In the genomic region with DNA sequence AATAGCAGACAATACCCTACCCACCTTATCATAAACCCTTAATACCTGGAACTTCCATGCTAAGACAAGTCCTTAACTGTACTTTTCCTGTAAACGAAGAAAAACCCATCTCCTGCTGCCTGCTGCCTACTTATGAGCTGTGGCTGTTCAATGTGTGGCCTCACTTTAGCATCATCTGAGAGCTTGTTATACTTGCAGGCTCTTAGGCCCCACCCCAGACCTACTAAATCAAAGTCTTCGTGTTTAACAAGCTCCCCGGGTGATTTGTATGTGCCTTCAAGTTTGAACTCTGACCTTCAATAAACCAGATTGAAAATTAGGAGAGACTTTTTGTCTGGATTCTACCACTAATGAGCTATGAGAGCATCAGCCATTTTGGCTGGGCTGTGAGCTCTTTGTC, we compare ENCODE assay signal across 34 cellular contexts.
"Had no signal": no experiment of that assay in that cellular context is flagged by ENCODE, and none has a peak within 500 bp of the region (broad histone marks: within the 10 kb centered on the region; RNA-seq: fewer than 3 reads in every experiment).

No MANE protein-coding gene starts in this region.

- DNase-seq: Karpas-422, Kasumi-1, KG1, MG63, MM.1S, MV-4-11, NCI-H1048, NCI-H1092, NCI-H1092 treated with DMSO at 0.1 percent for 48 hours, NCI-H1105, NCI-H1105 treated with DMSO at 0.1 percent for 48 hours, NCI-H1417, NCI-H1417 treated with DMSO at 0.1 percent for 48 hours, NCI-H1436, NCI-H1436 treated with DMSO at 0.1 percent for 48 hours, NCI-H146, NCI-H1694, NCI-H1694 treated with DMSO at 0.1 percent for 48 hours, NCI-H187, NCI-H187 treated with DMSO at 0.1 percent for 48 hours, NCI-H1930, NCI-H2029, NCI-H2029 treated with DMSO at 0.1 percent for 48 hours, NCI-H2081, NCI-H2081 treated with DMSO at 0.1 percent for 48 hours, NCI-H2107, NCI-H2171, NCI-H2171 treated with DMSO at 0.1 percent for 48 hours, NCI-H2227 treated with DMSO at 0.1 percent for 48 hours, NCI-H226, NCI-H345, NCI-H446, NCI-H446 treated with DMSO at 0.1 percent for 48 hours, NCI-H510A had no signal

- H3K36me3 ChIP-seq: MG63 had no signal

- H3K4me3 ChIP-seq: MG63 had no signal

- H3K9me3 ChIP-seq: MG63 had no signal
